In genomic region chr1:184633785-184634184, GRCh38 we compare ENCODE assay signal across 19 cellular contexts.
"Had no signal": no experiment of that assay in that cellular context is flagged by ENCODE, and none has a peak within 500 bp of the region (broad histone marks: within the 10 kb centered on the region; RNA-seq: fewer than 3 reads in every experiment).

No MANE protein-coding gene starts in this region.

- H3K27ac Mint-ChIP-seq: activated CD4-positive, alpha-beta memory T cell treated with anti-CD3 and anti-CD28 coated beads, Interleukin-2, amount 10 ng/mL, durations not matched to agents 7 days and 5 days; activated CD4-positive, alpha-beta T cell treated with anti-CD3 and anti-CD28 coated beads for 36 hours; activated naive CD4-positive, alpha-beta T cell treated with anti-CD3 and anti-CD28 coated beads, Interleukin-2, amount 50 U/mL, for 24 hours; natural killer cell had no signal

- H3K27ac ChIP-seq: adrenal gland, coronary artery, neutrophil, parathyroid adenoma, skin epidermis, VCaP had no signal

- H3K9me3 Mint-ChIP-seq: activated CD4-positive, alpha-beta memory T cell treated with anti-CD3 and anti-CD28 coated beads, Interleukin-2, amount 10 ng/mL, durations not matched to agents 7 days and 5 days; activated naive CD4-positive, alpha-beta T cell treated with anti-CD3 and anti-CD28 coated beads, Interleukin-2, amount 50 U/mL, for 24 hours; central memory CD8-positive, alpha-beta T cell; natural killer cell had no signal

- DNase-seq: activated CD4-positive, alpha-beta memory T cell treated with anti-CD3 and anti-CD28 coated beads, Interleukin-2, amount 10 ng/mL, durations not matched to agents 7 days and 5 days; activated CD4-positive, alpha-beta T cell treated with anti-CD3 and anti-CD28 coated beads for 36 hours; activated effector memory CD4-positive, alpha-beta T cell treated with anti-CD3 and anti-CD28 coated beads, Interleukin-2, amount 50 U/mL, for 16 hours; activated T-cell treated with anti-CD3 and anti-CD28 coated beads, Interleukin-2, amount 50 U/mL, for 48 hours; adrenal gland; hippocampal formation; mucosa of descending colon; natural killer cell; retina; stimulated activated CD4-positive, alpha-beta T cell treated with anti-CD3 and anti-CD28 coated beads, Interleukin-4, amount 100 ng/mL, for 24 hours; stimulated activated naive CD4-positive, alpha-beta T cell treated with Interleukin-2 at 50 U/mL for 16 hours had no signal

- H3K4me3 ChIP-seq: adrenal gland, coronary artery, esophagus muscularis mucosa, mucosa of descending colon, skin epidermis had no signal

- H3K27me3 Mint-ChIP-seq: activated CD4-positive, alpha-beta T cell treated with anti-CD3 and anti-CD28 coated beads for 36 hours; activated naive CD4-positive, alpha-beta T cell treated with anti-CD3 and anti-CD28 coated beads, Interleukin-2, amount 50 U/mL, for 24 hours; central memory CD8-positive, alpha-beta T cell had no signal

- H3K27me3 ChIP-seq: adrenal gland, esophagus muscularis mucosa, neutrophil had no signal

- H3K36me3 ChIP-seq: adrenal gland, esophagus muscularis mucosa, neutrophil had no signal

- ATAC-seq: activated CD4-positive, alpha-beta T cell treated with anti-CD3 and anti-CD28 coated beads for 36 hours; mucosa of descending colon; natural killer cell had no signal

- H3K4me1 Mint-ChIP-seq: activated CD4-positive, alpha-beta memory T cell treated with anti-CD3 and anti-CD28 coated beads, Interleukin-2, amount 10 ng/mL, durations not matched to agents 7 days and 5 days; activated CD4-positive, alpha-beta T cell treated with anti-CD3 and anti-CD28 coated beads for 36 hours; activated naive CD4-positive, alpha-beta T cell treated with anti-CD3 and anti-CD28 coated beads, Interleukin-2, amount 50 U/mL, for 24 hours; central memory CD8-positive, alpha-beta T cell had no signal

- H3K4me1 ChIP-seq: parathyroid adenoma had no signal

- H3K4me3 Mint-ChIP-seq: activated CD4-positive, alpha-beta memory T cell treated with anti-CD3 and anti-CD28 coated beads, Interleukin-2, amount 10 ng/mL, durations not matched to agents 7 days and 5 days; activated CD4-positive, alpha-beta T cell treated with anti-CD3 and anti-CD28 coated beads for 36 hours; activated naive CD4-positive, alpha-beta T cell treated with anti-CD3 and anti-CD28 coated beads, Interleukin-2, amount 50 U/mL, for 24 hours; central memory CD8-positive, alpha-beta T cell; natural killer cell had no signal

- H3K36me3 Mint-ChIP-seq: activated naive CD4-positive, alpha-beta T cell treated with anti-CD3 and anti-CD28 coated beads, Interleukin-2, amount 50 U/mL, for 24 hours; natural killer cell had no signal

- H3K9me3 ChIP-seq: adrenal gland, esophagus muscularis mucosa, mucosa of descending colon, neutrophil had no signal
